23 cellular contexts compared by ENCODE assay signal in the genomic region with DNA sequence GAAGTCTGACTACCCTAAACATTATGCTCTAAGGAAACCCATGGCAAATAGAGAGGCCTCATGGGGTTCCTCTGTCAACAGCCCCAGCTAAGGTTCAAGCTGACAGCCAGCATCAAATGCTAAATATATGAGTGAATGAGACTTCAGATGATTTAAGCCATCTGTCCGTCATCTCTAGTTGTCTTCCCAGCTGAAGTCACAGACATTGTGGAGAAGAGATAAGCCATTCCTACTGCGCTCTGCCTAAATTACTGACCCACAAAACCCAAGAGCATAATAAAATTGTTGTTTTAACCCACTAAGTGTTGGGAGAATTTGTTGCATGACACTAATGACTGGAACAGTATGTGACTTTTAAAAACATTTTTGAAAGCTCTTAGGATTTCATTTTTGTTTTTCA.
"Had no signal": no experiment of that assay in that cellular context is flagged by ENCODE, and none has a peak within 500 bp of the region (broad histone marks: within the 10 kb centered on the region; RNA-seq: fewer than 3 reads in every experiment).

No MANE protein-coding gene starts in this region.

- H3K36me3 Mint-ChIP-seq: activated CD8-positive, alpha-beta memory T cell treated with anti-CD3 and anti-CD28 coated beads, Interleukin-2, amount 10 ng/mL, durations not matched to agents 7 days and 5 days; activated naive CD4-positive, alpha-beta T cell treated with anti-CD3 and anti-CD28 coated beads, Interleukin-2, amount 10 ng/mL, durations not matched to agents 7 days and 5 days; immature natural killer cell; natural killer cell treated with Interleukin-12 subunit alpha and Interleukin-12 subunit beta and Interleukin-15 and Interleukin-18, amount 100 ng/mL, for 72 hours; stimulated activated memory B cell treated with anti-CD40 and anti-IgM and Interleukin-4, amounts not matched to agents 10 μg/mL and 1 μg/mL and 100 μg/mL, for 72 hours had no signal

- H3K4me3 Mint-ChIP-seq: activated CD4-positive, alpha-beta T cell treated with anti-CD3 and anti-CD28 coated beads, Interleukin-2, amount 10 ng/mL, durations not matched to agents 7 days and 5 days; activated CD8-positive, alpha-beta memory T cell treated with anti-CD3 and anti-CD28 coated beads, Interleukin-2, amount 10 ng/mL, durations not matched to agents 7 days and 5 days; activated CD8-positive, alpha-beta T cell treated with anti-CD3 and anti-CD28 coated beads for 36 hours; activated naive CD4-positive, alpha-beta T cell treated with anti-CD3 and anti-CD28 coated beads, Interleukin-2, amount 10 ng/mL, durations not matched to agents 7 days and 5 days; dendritic cell treated with granulocyte-macrophage colony-stimulating factor and Interleukin-4, amounts not matched to agents 40 ng/mL and 50 ng/mL, for 4 days; immature natural killer cell; natural killer cell treated with Interleukin-12 subunit alpha and Interleukin-12 subunit beta and Interleukin-15 and Interleukin-18, amount 100 ng/mL, for 72 hours; stimulated activated memory B cell treated with anti-CD40 and anti-IgM and Interleukin-4, amounts not matched to agents 10 μg/mL and 1 μg/mL and 100 μg/mL, for 72 hours; T-helper 2 cell treated with Interferon-gamma antibody and Interleukin-4, amounts not matched to agents 5 μg/mL and 100 μg/mL, for 36 hours had no signal

- H3K4me1 Mint-ChIP-seq: activated CD4-positive, alpha-beta T cell treated with anti-CD3 and anti-CD28 coated beads, Interleukin-2, amount 10 ng/mL, durations not matched to agents 7 days and 5 days; activated CD8-positive, alpha-beta memory T cell treated with anti-CD3 and anti-CD28 coated beads, Interleukin-2, amount 10 ng/mL, durations not matched to agents 7 days and 5 days; activated naive CD4-positive, alpha-beta T cell treated with anti-CD3 and anti-CD28 coated beads, Interleukin-2, amount 10 ng/mL, durations not matched to agents 7 days and 5 days; immature natural killer cell; stimulated activated memory B cell treated with anti-CD40 and anti-IgM and Interleukin-4, amounts not matched to agents 10 μg/mL and 1 μg/mL and 100 μg/mL, for 72 hours had no signal

- ATAC-seq: activated CD8-positive, alpha-beta memory T cell treated with anti-CD3 and anti-CD28 coated beads, Interleukin-2, amount 10 ng/mL, durations not matched to agents 7 days and 5 days; activated CD8-positive, alpha-beta T cell treated with anti-CD3 and anti-CD28 coated beads for 36 hours; body of pancreas; left lung; natural killer cell treated with Interleukin-12 subunit alpha and Interleukin-12 subunit beta and Interleukin-15 and Interleukin-18, amount 100 ng/mL, for 72 hours; stimulated activated memory B cell treated with anti-CD40 and anti-IgM and Interleukin-4, amounts not matched to agents 10 μg/mL and 1 μg/mL and 100 μg/mL, for 72 hours had no signal

- DNase-seq: activated CD4-positive, alpha-beta T cell treated with anti-CD3 and anti-CD28 coated beads, Interleukin-2, amount 10 ng/mL, durations not matched to agents 7 days and 5 days; activated CD4-positive, CD25-positive, alpha-beta regulatory T cell treated with anti-CD3 and anti-CD28 coated beads, Interleukin-2, amount 50 U/mL, for 72 hours; activated CD8-positive, alpha-beta memory T cell treated with anti-CD3 and anti-CD28 coated beads, Interleukin-2, amount 10 ng/mL, durations not matched to agents 7 days and 5 days; activated CD8-positive, alpha-beta T cell treated with anti-CD3 and anti-CD28 coated beads for 36 hours; activated effector memory CD4-positive, alpha-beta T cell treated with anti-CD3 and anti-CD28 coated beads, Interleukin-2, amount 50 U/mL, for 16 hours; activated naive CD4-positive, alpha-beta T cell treated with anti-CD3 and anti-CD28 coated beads, Interleukin-2, amount 10 ng/mL, durations not matched to agents 7 days and 5 days; activated T-cell treated with anti-CD3 and anti-CD28 coated beads for 4 hours; amygdala; body of pancreas; effector CD8-positive, alpha-beta T cell; erythroblast; foreskin fibroblast; immature natural killer cell; left lung; midbrain; sigmoid colon; stimulated activated CD4-positive, alpha-beta T cell treated with anti-CD3 and anti-CD28 coated beads, Interleukin-15, amount 100 ng/mL, for 24 hours; transverse colon; WERI-Rb-1 had no signal

- H3K27ac Mint-ChIP-seq: activated CD4-positive, alpha-beta T cell treated with anti-CD3 and anti-CD28 coated beads, Interleukin-2, amount 10 ng/mL, durations not matched to agents 7 days and 5 days; activated CD8-positive, alpha-beta memory T cell treated with anti-CD3 and anti-CD28 coated beads, Interleukin-2, amount 10 ng/mL, durations not matched to agents 7 days and 5 days; activated CD8-positive, alpha-beta T cell treated with anti-CD3 and anti-CD28 coated beads for 36 hours; activated naive CD4-positive, alpha-beta T cell treated with anti-CD3 and anti-CD28 coated beads, Interleukin-2, amount 10 ng/mL, durations not matched to agents 7 days and 5 days; dendritic cell treated with granulocyte-macrophage colony-stimulating factor and Interleukin-4, amounts not matched to agents 40 ng/mL and 50 ng/mL, for 4 days; immature natural killer cell; natural killer cell treated with Interleukin-12 subunit alpha and Interleukin-12 subunit beta and Interleukin-15 and Interleukin-18, amount 100 ng/mL, for 72 hours; stimulated activated memory B cell treated with anti-CD40 and anti-IgM and Interleukin-4, amounts not matched to agents 10 μg/mL and 1 μg/mL and 100 μg/mL, for 72 hours; T-helper 2 cell treated with Interferon-gamma antibody and Interleukin-4, amounts not matched to agents 5 μg/mL and 100 μg/mL, for 36 hours had no signal

- H3K27me3 Mint-ChIP-seq: activated CD8-positive, alpha-beta T cell treated with anti-CD3 and anti-CD28 coated beads for 36 hours; dendritic cell treated with granulocyte-macrophage colony-stimulating factor and Interleukin-4, amounts not matched to agents 40 ng/mL and 50 ng/mL, for 4 days; stimulated activated memory B cell treated with anti-CD40 and anti-IgM and Interleukin-4, amounts not matched to agents 10 μg/mL and 1 μg/mL and 100 μg/mL, for 72 hours had no signal

- H3K9me3 Mint-ChIP-seq: activated CD4-positive, alpha-beta T cell treated with anti-CD3 and anti-CD28 coated beads, Interleukin-2, amount 10 ng/mL, durations not matched to agents 7 days and 5 days; activated CD8-positive, alpha-beta T cell treated with anti-CD3 and anti-CD28 coated beads for 36 hours; activated naive CD4-positive, alpha-beta T cell treated with anti-CD3 and anti-CD28 coated beads, Interleukin-2, amount 10 ng/mL, durations not matched to agents 7 days and 5 days; immature natural killer cell; stimulated activated memory B cell treated with anti-CD40 and anti-IgM and Interleukin-4, amounts not matched to agents 10 μg/mL and 1 μg/mL and 100 μg/mL, for 72 hours; T-helper 2 cell treated with Interferon-gamma antibody and Interleukin-4, amounts not matched to agents 5 μg/mL and 100 μg/mL, for 36 hours had no signal
